Comparison of ENCODE assay signal across 14 cellular contexts in the genomic region with DNA sequence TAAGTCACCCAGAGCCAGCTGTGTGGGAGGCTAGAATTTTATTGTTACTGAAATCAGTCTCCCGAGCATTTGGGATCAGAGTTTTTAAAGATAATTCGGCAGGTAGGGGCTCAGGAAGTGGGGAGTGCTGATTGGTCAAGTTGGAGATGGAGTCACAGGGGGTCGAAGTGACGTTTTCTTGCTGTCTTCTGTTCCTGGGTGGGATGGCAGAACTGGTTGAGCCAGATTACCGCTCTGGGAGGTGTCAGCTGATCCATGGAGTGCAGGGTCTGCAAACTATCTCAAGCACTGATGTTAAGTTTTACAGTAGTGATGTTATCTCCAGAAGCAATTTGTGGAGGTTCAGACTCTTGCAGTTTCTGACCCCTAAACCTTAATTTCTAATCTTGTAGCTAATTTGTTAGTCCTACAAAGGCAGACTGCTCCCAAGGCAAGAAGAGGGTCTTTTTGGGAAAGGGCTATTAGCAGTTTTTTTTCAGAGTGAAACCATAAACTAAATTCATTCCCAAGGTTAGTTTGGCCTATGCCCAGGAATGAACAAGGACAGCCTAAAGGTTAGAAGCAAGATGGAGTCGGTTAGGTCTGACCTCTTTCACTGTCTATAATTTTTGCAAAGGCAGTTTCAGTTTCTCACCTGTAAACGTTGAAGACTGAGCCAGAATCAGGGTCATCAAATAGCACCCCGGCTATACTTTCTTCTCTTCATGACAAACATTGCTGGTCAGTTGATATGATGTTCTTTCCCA. TPM values are rescaled to one million over a fixed set of nuclear protein-coding genes. Genes with fewer than 3 reads are reported as not detected.
DNase-seq lines count a peak whose midpoint lies in the region; ATAC-seq and TF ChIP-seq lines count a peak whose summit lies in the region.
"Had no signal": no experiment of that assay in that cellular context is flagged by ENCODE, and none has a peak within 500 bp of the region (broad histone marks: within the 10 kb centered on the region; RNA-seq: fewer than 3 reads in every experiment).

No MANE protein-coding gene starts in this region.

- peak overlapping the region; percentile 14 for H3K9ac ChIP-seq in muscle layer of colon (ENCODE audit: low read length)

- H3K9me3 ChIP-seq in breast epithelium = no peaks in the 10 kb centered on the region
- no peaks in the 10 kb centered on the region for H3K9me3 ChIP-seq in muscle layer of colon (ENCODE audit: low read length)

- H3K27me3 Mint-ChIP-seq in natural killer cell (ENCODE audit: low read depth in 2 of 2) = no peaks in the 10 kb centered on the region
- peaks cover 0 to 2% of the 10 kb centered on the region in 2 donors for H3K27me3 Mint-ChIP-seq in natural killer cell treated with Interleukin-12 subunit alpha and Interleukin-12 subunit beta and Interleukin-15 and Interleukin-18, amount 100 ng/mL, for 72 hours
- H3K27me3 Mint-ChIP-seq: T-cell had no signal

- TF ChIP-seq POLR2A in breast epithelium (IDR thresholded peaks at IDR 0.05) = no peak

- DNase-seq in natural killer cell (no peak), breast epithelium (ENCODE audit: low spot score in 2 of 2) (no peak), DMS 273 (lab: John Stamatoyannopoulos, UW; ENCODE audit: unreplicated experiment) (no peak), GM10248 (ENCODE audit: extremely low spot score) (no peak)
- DNase-seq in natural killer cell treated with Interleukin-12 subunit alpha and Interleukin-12 subunit beta and Interleukin-15 and Interleukin-18, amount 100 ng/mL, for 72 hours (ENCODE audit: low spot score) = no peak
- DNase-seq in activated CD8-positive, alpha-beta memory T cell treated with anti-CD3 and anti-CD28 coated beads, Interleukin-2, amount 50 U/mL, for 4 hours = no peak
- DNase-seq: activated CD4-positive, alpha-beta T cell treated with anti-CD3 and anti-CD28 coated beads, Interleukin-2, amount 50 U/mL, for 48 hours; activated gamma-delta T cell; cerebellar nuclear complex; GDM1; NCI-H2107; T-cell had no signal

- H3K9me3 Mint-ChIP-seq in natural killer cell = no peaks in the 10 kb centered on the region
- H3K9me3 Mint-ChIP-seq in natural killer cell treated with Interleukin-12 subunit alpha and Interleukin-12 subunit beta and Interleukin-15 and Interleukin-18, amount 100 ng/mL, for 72 hours = no peaks in the 10 kb centered on the region
- H3K9me3 Mint-ChIP-seq: T-cell had no signal

- H3K4me1 ChIP-seq in breast epithelium (peaks cover 6 to 10% of the 10 kb centered on the region in 2 donors), muscle layer of colon (ENCODE audit: insufficient read depth, low read length) (peaks cover 62% of the 10 kb centered on the region)

- H3K36me3 Mint-ChIP-seq in natural killer cell = no peaks in the 10 kb centered on the region
- no peaks in the 10 kb centered on the region for H3K36me3 Mint-ChIP-seq in natural killer cell treated with Interleukin-12 subunit alpha and Interleukin-12 subunit beta and Interleukin-15 and Interleukin-18, amount 100 ng/mL, for 72 hours

- H3K36me3 ChIP-seq in breast epithelium = no peaks in the 10 kb centered on the region
- H3K36me3 ChIP-seq in muscle layer of colon (ENCODE audit: insufficient read depth, low read length) = peaks cover 3% of the 10 kb centered on the region

- CTCF ChIA-PET in GM10248 (lab: Yijun Ruan, JAX) = interaction anchor here (1.0 to 2.5 kb wide), 5 partner anchors 9 to 270 kb away, joined by 3 to 8 read pairs (median 4); a partner anchor contains a TSS

- H3K4me1 Mint-ChIP-seq in natural killer cell = peaks cover 26 to 29% of the 10 kb centered on the region in 2 donors
- peaks cover 21 to 26% of the 10 kb centered on the region in 2 donors for H3K4me1 Mint-ChIP-seq in natural killer cell treated with Interleukin-12 subunit alpha and Interleukin-12 subunit beta and Interleukin-15 and Interleukin-18, amount 100 ng/mL, for 72 hours (ENCODE audit: low read depth in 2 of 2)

- TF ChIP-seq CTCF in natural killer cell (IDR thresholded peaks at IDR 0.05) = no peak
- TF ChIP-seq CTCF in breast epithelium (IDR thresholded peaks at IDR 0.05) = no peak
- TF ChIP-seq CTCF in GM10248 (IDR thresholded peaks at IDR 0.05; ENCODE audit: control extremely low read depth, extremely low read depth, low read depth, missing control alignments) = no peak

- H3K27ac Mint-ChIP-seq in natural killer cell = peak overlapping the region; percentile 86 to 87
- H3K27ac Mint-ChIP-seq in natural killer cell treated with Interleukin-12 subunit alpha and Interleukin-12 subunit beta and Interleukin-15 and Interleukin-18, amount 100 ng/mL, for 72 hours = peak overlapping the region in 1 of 2 donors; percentile 78

- intact Hi-C loops in natural killer cell (cut with micrococcal nuclease) = no loop called here
- intact Hi-C loops in breast epithelium (cut with DNase I; ENCODE audit: low total_unique reads) = no loop called here

- H3K27ac ChIP-seq in breast epithelium (peak overlapping the region; percentile 68 to 77), muscle layer of colon (ENCODE audit: low read depth, low read length) (peak overlapping the region; percentile 28)

- H3K4me3 ChIP-seq in breast epithelium (no peak overlapping the region), muscle layer of colon (ENCODE audit: low read depth in 1 of 2, low read length in 2 of 2) (no peak overlapping the region)

- POLR2A ChIA-PET in GM10248 (lab: Yijun Ruan, JAX) = no interaction called here

- H3K27me3 ChIP-seq in breast epithelium (no peaks in the 10 kb centered on the region), muscle layer of colon (ENCODE audit: control insufficient read depth in 1 of 2, insufficient read depth in 2 of 2, low read length in 2 of 2) (no peaks in the 10 kb centered on the region)

- no peak for ATAC-seq in natural killer cell
- ATAC-seq in natural killer cell treated with Interleukin-12 subunit alpha and Interleukin-12 subunit beta and Interleukin-15 and Interleukin-18, amount 100 ng/mL, for 72 hours = no peak
- no peak for ATAC-seq in GM19467 (IDR thresholded peaks at IDR 0.05; ENCODE audit: unreplicated experiment)
- ATAC-seq: T-cell had no signal

- no peak overlapping the region for H3K4me3 Mint-ChIP-seq in natural killer cell
- no peak overlapping the region for H3K4me3 Mint-ChIP-seq in natural killer cell treated with Interleukin-12 subunit alpha and Interleukin-12 subunit beta and Interleukin-15 and Interleukin-18, amount 100 ng/mL, for 72 hours

RNA-seq across cellular contexts. Expression of a gene that starts 28.2 kb away (rescaled TPM):
- 10 to 100 TPM; 24.6 to 30.8 (median 26.6) TPM for total RNA-seq in natural killer cell
- 10 to 100 TPM in 1 of 2 donors, 1 to 10 TPM in 1; 5.9 to 15.4 TPM for total RNA-seq in natural killer cell treated with Interleukin-12 subunit alpha and Interleukin-12 subunit beta and Interleukin-15 and Interleukin-18, amount 100 ng/mL, for 72 hours
- total RNA-seq in breast epithelium = 100 to 1,000 TPM in 2 of 3 donors, 10 to 100 TPM in 1; 40.3 to 242 (median 164) TPM
